Comparison of ENCODE assay signal across 18 cellular contexts in genomic region chr2:9240745-9241144, GRCh38. TPM values are rescaled to one million over a fixed set of nuclear protein-coding genes. Genes with fewer than 3 reads are reported as not detected.
DNase-seq lines count a peak whose midpoint lies in the region; ATAC-seq and FAIRE-seq lines count a peak whose summit lies in the region.
"Had no signal": no experiment of that assay in that cellular context is flagged by ENCODE, and none has a peak within 500 bp of the region (broad histone marks: within the 10 kb centered on the region; RNA-seq: fewer than 3 reads in every experiment).

No MANE protein-coding gene starts in this region.

- H4K91ac ChIP-seq in neuronal stem cell (ENCODE audit: low read depth, low read length, poor library complexity) = no peak overlapping the region

- no peak overlapping the region for H3K4me2 ChIP-seq in neuronal stem cell (ENCODE audit: insufficient read depth, low read length, poor library complexity, severe bottlenecking)

- DNase-seq in stimulated activated CD4-positive, alpha-beta T cell treated with anti-CD3 and anti-CD28 coated beads, Interleukin-1b, Interleukin-23, amount 100 ng/mL, for 48 hours = peak; percentile 15
- no peak for DNase-seq in stimulated activated CD4-positive, alpha-beta T cell treated with anti-CD3 and anti-CD28 coated beads, Interleukin-2, amount 100 ng/mL, for 48 hours
- DNase-seq in kidney tubule cell (ENCODE audit: low spot score) (peak; percentile 77), urothelium cell line (ENCODE audit: low spot score) (peak; percentile 59), Kasumi-1 (lab: John Stamatoyannopoulos, UW) (no peak), SIG-M5 (lab: John Stamatoyannopoulos, UW) (no peak), neuronal stem cell (ENCODE audit: low spot score) (no peak)
- DNase-seq: activated CD4-positive, alpha-beta T cell treated with anti-CD3 and anti-CD28 coated beads for 4 hours; activated gamma-delta T cell; H9; lower lobe of right lung; naive thymus-derived CD8-positive, alpha-beta T cell; NCI-H146; psoas muscle; testis had no signal

- peak; percentile 59 for ATAC-seq in activated T-helper 17 cell treated with anti-CD3 and anti-CD28 coated beads, Interleukin-2, amount 50 U/mL, for 72 hours (replicated peaks)
- ATAC-seq: gastroesophageal sphincter; lower lobe of right lung; naive thymus-derived CD8-positive, alpha-beta T cell; psoas muscle had no signal

- no peak overlapping the region for H4K8ac ChIP-seq in neuronal stem cell (ENCODE audit: low read depth, low read length)

- peaks cover 14% of the 10 kb centered on the region for H3K79me1 ChIP-seq in neuronal stem cell (ENCODE audit: low read depth, low read length)

- H3K18ac ChIP-seq in neuronal stem cell (ENCODE audit: low read length) = no peak overlapping the region

- no CpG with 5 or more reads among the region's 4 CpGs for WGBS in neuronal stem cell (ENCODE audit: extremely low coverage in 2 of 2, insufficient read length in 2 of 2, insufficient replicate concordance in 1 of 2), 2 donors

- H3K36me3 ChIP-seq in neuronal stem cell (replicated peaks in 1 of 2; ENCODE audit: control insufficient read depth in 2 of 2, insufficient read depth in 2 of 2, low read length in 2 of 2) = peaks cover 0 to 4% of the 10 kb centered on the region in 2 donors
- H3K36me3 ChIP-seq: gastroesophageal sphincter, lower lobe of right lung had no signal

- no peak overlapping the region for H2BK15ac ChIP-seq in neuronal stem cell (ENCODE audit: low read length)

- H3K9me3 ChIP-seq in neuronal stem cell (replicated peaks in 1 of 2; ENCODE audit: control insufficient read depth in 2 of 2, insufficient read depth in 1 of 2, low read depth in 1 of 2, low read length in 2 of 2) = peaks cover 0 to 5% of the 10 kb centered on the region in 2 donors
- H3K9me3 ChIP-seq: gastroesophageal sphincter, lower lobe of right lung, psoas muscle, testis had no signal

- no peaks in the 10 kb centered on the region for H3K9me3 Mint-ChIP-seq in activated T-helper 17 cell treated with anti-CD3 and anti-CD28 coated beads, Interleukin-2, amount 50 U/mL, for 72 hours
- H3K9me3 Mint-ChIP-seq: H9; naive thymus-derived CD8-positive, alpha-beta T cell had no signal

- no peak overlapping the region for H3K4me3 Mint-ChIP-seq in activated T-helper 17 cell treated with anti-CD3 and anti-CD28 coated beads, Interleukin-2, amount 50 U/mL, for 72 hours
- H3K4me3 Mint-ChIP-seq: H9; naive thymus-derived CD8-positive, alpha-beta T cell had no signal

- no peak overlapping the region for H2BK12ac ChIP-seq in neuronal stem cell (ENCODE audit: low read length)

- no peak for FAIRE-seq in urothelium cell line (lab: Jason Lieb, UNC)
- FAIRE-seq: colon had no signal

- H3K27ac Mint-ChIP-seq in activated T-helper 17 cell treated with anti-CD3 and anti-CD28 coated beads, Interleukin-2, amount 50 U/mL, for 72 hours = no peak overlapping the region
- H3K27ac Mint-ChIP-seq: H9; naive thymus-derived CD8-positive, alpha-beta T cell had no signal

- H3K27me3 ChIP-seq in neuronal stem cell (ENCODE audit: control insufficient read depth in 3 of 3, insufficient read depth in 3 of 3, low read depth in 1 of 3, low read length in 3 of 3) = no peaks in the 10 kb centered on the region
- H3K27me3 ChIP-seq: gastroesophageal sphincter, testis had no signal

- H3K27me3 Mint-ChIP-seq in activated T-helper 17 cell treated with anti-CD3 and anti-CD28 coated beads, Interleukin-2, amount 50 U/mL, for 72 hours = peaks cover 8% of the 10 kb centered on the region

- no peak overlapping the region for H3K27ac ChIP-seq in neuronal stem cell (replicated peaks; ENCODE audit: low read length)
- H3K27ac ChIP-seq: lower lobe of right lung, psoas muscle, testis had no signal

- no peak overlapping the region for H3K9ac ChIP-seq in neuronal stem cell (ENCODE audit: low read depth, low read length, poor library complexity)

- no peak overlapping the region for H3K14ac ChIP-seq in neuronal stem cell (ENCODE audit: low read length)

- no peak overlapping the region for H3K4ac ChIP-seq in neuronal stem cell (ENCODE audit: low read length)

- no peaks in the 10 kb centered on the region for H3K4me1 Mint-ChIP-seq in activated T-helper 17 cell treated with anti-CD3 and anti-CD28 coated beads, Interleukin-2, amount 50 U/mL, for 72 hours
- H3K4me1 Mint-ChIP-seq: naive thymus-derived CD8-positive, alpha-beta T cell had no signal

- no peak overlapping the region for H2BK5ac ChIP-seq in neuronal stem cell (ENCODE audit: low read length)

- no peak overlapping the region for H2AFZ ChIP-seq in neuronal stem cell (ENCODE audit: low read length)

- peaks cover 5 to 9% of the 10 kb centered on the region in 2 donors for H3K4me1 ChIP-seq in neuronal stem cell (ENCODE audit: control insufficient read depth in 2 of 2, insufficient read depth in 1 of 2, low read depth in 1 of 2, low read length in 2 of 2)

- H3K4me3 ChIP-seq in neuronal stem cell (ENCODE audit: low read length in 2 of 2) = no peak overlapping the region
- H3K4me3 ChIP-seq: gastroesophageal sphincter, lower lobe of right lung, psoas muscle, testis had no signal

- no peak overlapping the region for H2AK5ac ChIP-seq in neuronal stem cell (ENCODE audit: low read depth, low read length)

- H2BK120ac ChIP-seq in neuronal stem cell (ENCODE audit: low read depth, low read length) = no peak overlapping the region

- no peaks in the 10 kb centered on the region for H3K36me3 Mint-ChIP-seq in activated T-helper 17 cell treated with anti-CD3 and anti-CD28 coated beads, Interleukin-2, amount 50 U/mL, for 72 hours (ENCODE audit: low read depth)
- H3K36me3 Mint-ChIP-seq: naive thymus-derived CD8-positive, alpha-beta T cell had no signal

- H3K23ac ChIP-seq in neuronal stem cell (ENCODE audit: low read depth, low read length, poor library complexity) = no peak overlapping the region

RNA-seq across cellular contexts. Expression of gene ASAP2, which starts 34.1 kb away (rescaled TPM):
- total RNA-seq in activated T-helper 17 cell treated with anti-CD3 and anti-CD28 coated beads, Interleukin-2, amount 50 U/mL, for 72 hours = under 1 TPM; 0.17 to 0.19 TPM
- 24.8 TPM for polyA plus RNA-seq in neuronal stem cell (2013, experiment 1 of 2)
- polyA plus RNA-seq in neuronal stem cell (2013, experiment 2 of 2) = 26.3 TPM
- total RNA-seq: naive thymus-derived CD8-positive, alpha-beta T cell had no signal
- polyA plus RNA-seq: naive thymus-derived CD8-positive, alpha-beta T cell had no signal

Comparison
In these comparisons a context has a peak if more than half of its experiments do, and no peak if none do; other contexts are left out.
1. DNase-seq: peak in stimulated activated CD4-positive, alpha-beta T cell treated with anti-CD3 and anti-CD28 coated beads, Interleukin-1b, Interleukin-23, amount 100 ng/mL, for 48 hours (single experiment), kidney tubule cell (single experiment) and urothelium cell line (single experiment); none in stimulated activated CD4-positive, alpha-beta T cell treated with anti-CD3 and anti-CD28 coated beads, Interleukin-2, amount 100 ng/mL, for 48 hours (0 of 2), Kasumi-1 (0 of 2), SIG-M5 (single experiment) and neuronal stem cell (single experiment).